28 cellular contexts compared by ENCODE assay signal in the genomic region with DNA sequence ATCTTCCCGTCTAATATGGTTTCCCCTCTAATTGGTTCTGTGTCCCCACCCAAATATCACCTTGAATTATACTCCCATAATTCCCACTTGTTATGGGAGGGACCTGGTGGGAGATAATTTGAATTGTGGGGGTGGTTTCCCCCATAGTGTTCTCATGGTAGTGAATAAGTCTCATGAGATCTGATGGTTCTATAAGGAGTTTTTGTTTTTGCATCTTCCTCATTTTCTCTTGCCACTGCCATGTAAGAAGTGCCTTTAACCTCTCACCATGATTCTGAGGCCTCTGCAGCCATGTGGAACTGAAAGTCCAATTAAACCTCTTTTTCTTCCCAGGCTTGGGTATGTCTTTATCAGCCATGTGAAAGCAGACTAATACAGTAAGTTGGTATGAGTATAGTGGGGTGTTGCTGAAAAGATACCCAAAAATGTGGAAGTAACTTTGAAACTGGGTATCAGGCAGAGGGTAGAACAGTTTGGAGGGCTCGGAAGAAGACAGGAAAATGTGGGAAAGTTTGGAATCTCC.
"Had no signal": no experiment of that assay in that cellular context is flagged by ENCODE, and none has a peak within 500 bp of the region (broad histone marks: within the 10 kb centered on the region; RNA-seq: fewer than 3 reads in every experiment).

No MANE protein-coding gene starts in this region.

- H3K4me2 ChIP-seq: neural progenitor cell had no signal

- H3K9me3 ChIP-seq: left ventricle myocardium inferior, neutrophil, ovary, right atrium auricular region, suprapubic skin, thoracic aorta, tibial artery, upper lobe of right lung had no signal

- H3K36me3 Mint-ChIP-seq: mesothelial cell of epicardium, natural killer cell, neural progenitor cell had no signal

- H3K9ac ChIP-seq: neural progenitor cell had no signal

- ATAC-seq: natural killer cell, sciatic nerve, upper lobe of right lung had no signal

- H3K27ac Mint-ChIP-seq: mesothelial cell of epicardium; nephron progenitor cell; neural progenitor cell; progenitor cell of endocrine pancreas; stimulated activated naive CD8-positive, alpha-beta T cell treated with anti-CD3 and anti-CD28 coated beads, Interleukin-15, Interleukin-2, amounts not matched to agents 100 ng/mL and 50 ng/mL, for 24 hours had no signal

- DNase-seq: islet precursor cell; left ventricle myocardium inferior; mesendoderm; naive B cell; natural killer cell; nephron progenitor cell; occipital lobe; ovary; stimulated activated CD4-positive, alpha-beta T cell treated with anti-CD3 and anti-CD28 coated beads, Interleukin-12 subunit alpha, Interleukin-12 subunit beta, amount 100 ng/mL, for 4 hours; stimulated activated CD4-positive, alpha-beta T cell treated with anti-CD3 and anti-CD28 coated beads, Interleukin-15, amount 100 ng/mL, for 24 hours; stimulated activated CD4-positive, alpha-beta T cell treated with anti-CD3 and anti-CD28 coated beads, Interleukin-2, amount 100 ng/mL, for 24 hours; stimulated activated CD4-positive, alpha-beta T cell treated with anti-CD3 and anti-CD28 coated beads, Interleukin-4, amount 100 ng/mL, for 1 hour; stimulated activated naive CD4-positive, alpha-beta T cell; tibial artery; trophoblast cell; upper lobe of right lung had no signal

- H3K27me3 Mint-ChIP-seq: naive B cell; progenitor cell of endocrine pancreas; stimulated activated naive CD8-positive, alpha-beta T cell treated with anti-CD3 and anti-CD28 coated beads, Interleukin-15, Interleukin-2, amounts not matched to agents 100 ng/mL and 50 ng/mL, for 24 hours had no signal

- H3K4me3 ChIP-seq: left ventricle myocardium inferior, lung, neural progenitor cell, ovary, right atrium auricular region, skin epidermis, suprapubic skin, thoracic aorta, tibial artery, upper lobe of right lung had no signal

- FAIRE-seq: urothelium cell line had no signal

- H3K27ac ChIP-seq: left ventricle myocardium inferior, neural progenitor cell, neutrophil, ovary, right atrium auricular region, skin epidermis, suprapubic skin, thoracic aorta, tibial artery, upper lobe of right lung had no signal

- H3K27me3 ChIP-seq: neural progenitor cell, neutrophil, ovary, right atrium auricular region, suprapubic skin, tibial artery, upper lobe of right lung had no signal

- H3K4me3 Mint-ChIP-seq: mesothelial cell of epicardium; naive B cell; natural killer cell; nephron progenitor cell; neural progenitor cell; stimulated activated naive CD8-positive, alpha-beta T cell treated with anti-CD3 and anti-CD28 coated beads, Interleukin-15, Interleukin-2, amounts not matched to agents 100 ng/mL and 50 ng/mL, for 24 hours had no signal

- H3K4me1 ChIP-seq: neural progenitor cell, suprapubic skin, tibial artery, upper lobe of right lung had no signal

- H3K4me1 Mint-ChIP-seq: nephron progenitor cell, neural progenitor cell had no signal

- H2AFZ ChIP-seq: neural progenitor cell had no signal

- H3K36me3 ChIP-seq: left ventricle myocardium inferior, neural progenitor cell, neutrophil, ovary, right atrium auricular region, suprapubic skin, thoracic aorta, tibial artery, upper lobe of right lung had no signal
